In the genomic region with DNA sequence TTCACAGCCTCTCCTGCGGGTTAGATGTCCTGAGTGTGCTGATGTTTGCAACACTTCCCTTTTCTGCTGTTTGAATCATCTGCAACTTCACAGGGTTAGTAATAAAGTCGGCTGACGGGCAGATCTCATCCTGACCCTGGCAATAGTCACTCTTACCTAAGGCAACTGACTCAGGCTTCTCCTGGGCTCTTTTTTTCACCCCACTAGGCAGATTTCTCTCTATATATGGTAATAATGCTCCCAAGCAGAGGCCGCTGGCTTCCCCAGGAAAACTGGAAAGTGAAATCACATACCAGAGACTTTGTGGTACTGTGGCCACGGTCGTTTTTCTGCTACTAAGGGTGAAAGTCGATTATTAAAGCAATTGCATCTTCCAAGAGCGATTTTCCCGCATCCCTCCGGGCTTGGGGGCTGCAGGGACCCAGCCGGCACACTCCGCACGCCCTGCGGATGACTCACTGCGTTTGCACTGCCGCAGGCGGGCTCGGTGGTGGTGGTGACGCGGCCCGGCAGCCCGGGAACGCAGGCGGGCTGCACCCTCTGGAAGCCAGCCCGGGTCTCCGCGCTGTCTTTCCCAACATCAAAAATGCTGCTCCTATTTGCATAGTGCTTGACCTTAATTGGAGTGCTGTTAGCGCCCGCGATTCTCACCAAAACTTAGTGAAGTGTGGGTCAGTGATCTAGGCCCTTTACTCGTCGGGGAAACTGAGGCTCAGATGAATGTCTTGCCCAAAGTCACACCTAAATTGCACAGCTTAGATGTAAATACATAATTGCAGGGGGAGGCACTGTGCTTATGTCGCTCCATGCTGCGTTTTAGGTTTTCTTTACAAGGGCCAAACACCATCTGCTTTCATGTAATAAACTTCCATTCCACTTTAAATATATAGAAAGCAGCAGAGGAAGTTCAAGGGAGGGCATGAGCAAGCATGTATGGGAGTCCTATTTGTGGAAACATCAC, we compare ENCODE assay signal across 8 cellular contexts. TPM values are rescaled to one million over a fixed set of nuclear protein-coding genes. Genes with fewer than 3 reads are reported as not detected.
DNase-seq lines count a peak whose midpoint lies in the region; ATAC-seq and TF ChIP-seq lines count a peak whose summit lies in the region.

No MANE protein-coding gene starts in this region.

- H3K9me3 Mint-ChIP-seq in CD4-positive, alpha-beta memory T cell = peaks cover 0 to 3% (median 0%) of the 10 kb centered on the region in 8 donors

- peak overlapping the region; percentile 51 for H3K27ac ChIP-seq in CD4-positive, alpha-beta memory T cell (ENCODE audit: low read depth, low read length)
- H3K27ac ChIP-seq in coronary artery = peak overlapping the region; percentile 88 to 95

- TF ChIP-seq CTCF in coronary artery (IDR thresholded peaks at IDR 0.05) = no peak

- ATAC-seq in GM21528 (IDR thresholded peaks at IDR 0.05; ENCODE audit: low FRiP score, unreplicated experiment) = peak; percentile 61

- no peaks in the 10 kb centered on the region for H3K36me3 Mint-ChIP-seq in CD4-positive, alpha-beta memory T cell

- H3K4me3 ChIP-seq in CD4-positive, alpha-beta memory T cell (ENCODE audit: low read length in 2 of 2) = peak overlapping the region; percentile 30 to 57
- peak overlapping the region; percentile 80 for H3K4me3 ChIP-seq in coronary artery

- intact Hi-C loops in CD4-positive, alpha-beta memory T cell (cut with micrococcal nuclease) = loop anchor here (5.0 to 10.0 kb wide), 3 partner anchors 73 to 751 kb away; no protein-coding TSS in a partner anchor

- peak overlapping the region; percentile 84 to 90 (median 88) for H3K4me3 Mint-ChIP-seq in CD4-positive, alpha-beta memory T cell

- H3K27ac Mint-ChIP-seq in CD4-positive, alpha-beta memory T cell = peak overlapping the region; percentile 83 to 94 (median 88)

- H3K36me3 ChIP-seq in CD4-positive, alpha-beta memory T cell (ENCODE audit: insufficient read depth, low read length) = no peaks in the 10 kb centered on the region

- H3K4me1 ChIP-seq in CD4-positive, alpha-beta memory T cell (ENCODE audit: insufficient read depth, low read length) = peaks cover 37% of the 10 kb centered on the region

- CTCF ChIA-PET in CD4-positive, alpha-beta memory T cell (lab: Charles Lee; ENCODE audit: partially characterized antibody) = interaction anchor here (1.1 to 5.2 kb wide), 4 partner anchors 109 to 148 kb away, joined by 3 to 61 read pairs (median 6); no protein-coding TSS in a partner anchor

- peak in 1 of 5 donors; percentile 61 for DNase-seq in CD4-positive, alpha-beta memory T cell
- DNase-seq in LoVo (ENCODE audit: low spot score) (peak; percentile 91), T1000 (lab: John Stamatoyannopoulos, UW) (peak; percentile 86), coronary artery (ENCODE audit: low spot score) (peak; percentile 96), kidney tubule cell (ENCODE audit: low spot score) (peak; percentile 98), NCI-H748 treated with DMSO at 0.1 percent for 48 hours (lab: John Stamatoyannopoulos, UW) (no peak)
- DNase-seq in stimulated activated CD4-positive, alpha-beta T cell treated with anti-CD3 and anti-CD28 coated beads, Interleukin-15, amount 100 ng/mL, for 48 hours (ENCODE audit: low read depth in 2 of 2) = peak; percentile 22 to 30

- POLR2A ChIA-PET in CD4-positive, alpha-beta memory T cell (lab: Charles Lee; ENCODE audit: partially characterized antibody) = interaction anchor here (0.9 to 4.0 kb wide), 5 partner anchors 25 to 560 kb away, joined by 3 to 16 read pairs (median 5); no protein-coding TSS in a partner anchor

- no peaks in the 10 kb centered on the region for H3K27me3 ChIP-seq in CD4-positive, alpha-beta memory T cell (ENCODE audit: insufficient read depth, low read length)

- H3K9me3 ChIP-seq in CD4-positive, alpha-beta memory T cell (ENCODE audit: control insufficient read depth in 1 of 2, low read length in 2 of 2) = no peaks in the 10 kb centered on the region

- H3K27me3 Mint-ChIP-seq in CD4-positive, alpha-beta memory T cell = no peaks in the 10 kb centered on the region

- H3K4me1 Mint-ChIP-seq in CD4-positive, alpha-beta memory T cell = peaks cover 31 to 62% (median 43%) of the 10 kb centered on the region in 4 donors

RNA-seq across cellular contexts. Expression of gene ITGB1, which starts 47.6 kb away (rescaled TPM):
- 100 to 1,000 TPM; 420 to 435 TPM for total RNA-seq in CD4-positive, alpha-beta memory T cell
- 100 to 1,000 TPM; 634 to 758 TPM for polyA plus RNA-seq in CD4-positive, alpha-beta memory T cell
